In genomic region chr21:37431243-37431642, GRCh38 we compare ENCODE assay signal across 16 cellular contexts.
A peak's percentile ranks its signal among the peaks of the same experiment; 100 is the strongest.
DNase-seq lines count a peak whose midpoint lies in the region; ATAC-seq and TF ChIP-seq lines count a peak whose summit lies in the region.
"Had no signal": no experiment of that assay in that cellular context is flagged by ENCODE, and none has a peak within 500 bp of the region (broad histone marks: within the 10 kb centered on the region; RNA-seq: fewer than 3 reads in every experiment).

No MANE protein-coding gene starts in this region.

- peak overlapping the region in 6 of 10 donors; percentile 18 to 60 (median 30) for H3K27ac ChIP-seq in heart right ventricle
- H3K27ac ChIP-seq in body of pancreas: peak overlapping the region in 1 of 4 donors; percentile 3
- H3K27ac ChIP-seq in thymus (ENCODE audit: low read depth): peak overlapping the region; percentile 46

- TF ChIP-seq CTCF in heart right ventricle (IDR thresholded peaks at IDR 0.05) (no peak), body of pancreas (IDR thresholded peaks at IDR 0.05) (no peak)

- no peak for TF ChIP-seq POLR2A in body of pancreas (IDR thresholded peaks at IDR 0.05)

- H3K4me1 Mint-ChIP-seq in naive B cell: peaks cover 39 to 50% (median 45%) of the 10 kb centered on the region in 3 donors

- H3K4me1 ChIP-seq in heart right ventricle (peaks cover 4 to 82% (median 59%) of the 10 kb centered on the region in 9 donors), body of pancreas (peaks cover 36% of the 10 kb centered on the region), thymus (ENCODE audit: control insufficient read depth, insufficient read depth, low read length) (peaks cover 12% of the 10 kb centered on the region)

- intact Hi-C loops in heart right ventricle (cut with DNase I): loop anchor here in 1 of 10 donors (10.0 kb wide), 1 partner anchor 166 kb away; the partner anchor contains the start of gene VPS26C
- intact Hi-C loops in Right ventricle myocardium inferior (cut with DNase I): no loop called here
- intact Hi-C loops in body of pancreas (cut with DNase I): no loop called here

- ATAC-seq in heart right ventricle (no peak), Right ventricle myocardium inferior (no peak), body of pancreas (peak; percentile 3), naive B cell (ENCODE audit: low read depth in 2 of 2) (no peak), GM21717 (IDR thresholded peaks at IDR 0.05; ENCODE audit: unreplicated experiment) (no peak)
- ATAC-seq: activated CD4-positive, CD25-positive, alpha-beta regulatory T cell treated with anti-CD3 and anti-CD28 coated beads, Interleukin-2, amount 50 U/mL, for 24 hours had no signal

- H3K4me3 Mint-ChIP-seq in naive B cell: peak overlapping the region in 1 of 8 donors; percentile 32

- WGBS in heart right ventricle, 2 donors: 48 to 62% methylated on average over 4 of the region's 4 CpGs
- 39 to 41% methylated on average over 4 of the region's 4 CpGs for WGBS in body of pancreas, 2 donors
- 45% methylated on average over 4 of the region's 4 CpGs for WGBS in thymus

- H3K9me3 Mint-ChIP-seq in naive B cell: peaks cover 0 to 3% (median 0%) of the 10 kb centered on the region in 7 donors

- H3K36me3 ChIP-seq in heart right ventricle: peaks cover 0 to 19% (median 0%) of the 10 kb centered on the region in 9 donors
- H3K36me3 ChIP-seq in body of pancreas (replicated peaks in 1 of 2; ENCODE audit: insufficient read depth in 1 of 2, low read depth in 2 of 2): no peaks in the 10 kb centered on the region
- H3K36me3 ChIP-seq in thymus (ENCODE audit: control insufficient read depth, insufficient read depth): no peaks in the 10 kb centered on the region

- H3K9me3 ChIP-seq in heart right ventricle: peaks cover 0 to 5% (median 0%) of the 10 kb centered on the region in 11 donors
- H3K9me3 ChIP-seq in body of pancreas: no peaks in the 10 kb centered on the region
- no peaks in the 10 kb centered on the region for H3K9me3 ChIP-seq in thymus (ENCODE audit: control insufficient read depth)
- H3K9me3 ChIP-seq: MG63 had no signal

- no peak for DNase-seq in heart right ventricle
- no peak for DNase-seq in Right ventricle myocardium inferior (ENCODE audit: missing footprints)
- DNase-seq in body of pancreas: no peak
- no peak for DNase-seq in naive B cell
- DNase-seq in pons (ENCODE audit: low spot score): no peak
- DNase-seq in A172 (ENCODE audit: low spot score): no peak
- DNase-seq: activated CD8-positive, alpha-beta memory T cell treated with anti-CD3 and anti-CD28 coated beads, Interleukin-2, amount 50 U/mL, for 4 hours; effector CD4-positive, alpha-beta T cell; hypothalamus; left colon; MG63; NCI-H2029 had no signal

- no peaks in the 10 kb centered on the region for H3K27me3 Mint-ChIP-seq in naive B cell

- H3K4me3 ChIP-seq in heart right ventricle (no peak overlapping the region), body of pancreas (no peak overlapping the region), thymus (ENCODE audit: low read length) (peak overlapping the region; percentile 7)
- H3K4me3 ChIP-seq: MG63 had no signal

- H3K27me3 ChIP-seq in heart right ventricle: no peaks in the 10 kb centered on the region
- H3K27me3 ChIP-seq in body of pancreas: no peaks in the 10 kb centered on the region
- no peaks in the 10 kb centered on the region for H3K27me3 ChIP-seq in thymus (ENCODE audit: control insufficient read depth, insufficient read depth)
- H3K27me3 ChIP-seq: MG63 had no signal

- H3K27ac Mint-ChIP-seq in naive B cell: peak overlapping the region in 4 of 6 donors; percentile 18 to 65 (median 50)
- H3K27ac Mint-ChIP-seq: activated naive CD4-positive, alpha-beta T cell treated with anti-CD3 and anti-CD28 coated beads, Interleukin-2, amount 50 U/mL, for 72 hours had no signal

- peaks cover 3 to 16% of the 10 kb centered on the region in 2 donors for H3K36me3 Mint-ChIP-seq in naive B cell
